13 cellular contexts compared by ENCODE assay signal in the genomic region with DNA sequence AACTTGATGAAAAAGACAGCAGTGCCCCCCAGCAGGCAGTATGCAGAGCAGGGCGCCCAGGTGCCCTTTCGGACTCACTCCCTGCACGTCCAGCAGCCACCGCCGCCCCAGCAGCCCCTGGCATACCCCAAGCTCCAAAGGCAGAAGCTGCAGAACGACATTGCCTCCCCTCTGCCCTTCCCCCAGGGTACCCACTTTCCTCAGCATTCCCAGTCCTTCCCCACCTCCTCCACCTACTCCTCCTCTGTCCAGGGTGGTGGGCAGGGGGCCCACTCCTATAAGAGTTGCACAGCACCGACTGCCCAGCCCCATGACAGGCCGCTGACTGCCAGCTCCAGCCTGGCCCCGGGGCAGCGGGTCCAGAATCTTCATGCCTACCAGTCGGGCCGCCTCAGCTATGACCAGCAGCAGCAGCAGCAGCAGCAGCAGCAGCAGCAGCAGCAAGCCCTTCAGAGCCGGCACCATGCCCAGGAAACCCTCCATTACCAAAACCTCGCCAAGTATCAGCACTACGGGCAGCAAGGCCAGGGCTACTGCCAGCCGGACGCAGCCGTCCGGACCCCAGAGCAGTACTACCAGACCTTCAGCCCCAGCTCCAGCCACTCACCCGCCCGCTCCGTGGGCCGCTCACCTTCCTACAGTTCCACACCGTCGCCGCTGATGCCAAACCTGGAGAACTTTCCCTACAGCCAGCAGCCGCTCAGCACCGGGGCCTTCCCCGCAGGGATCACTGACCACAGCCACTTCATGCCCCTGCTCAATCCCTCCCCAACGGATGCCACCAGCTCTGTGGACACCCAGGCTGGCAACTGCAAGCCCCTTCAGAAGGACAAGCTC. TPM values are rescaled to one million over a fixed set of nuclear protein-coding genes. Genes with fewer than 3 reads are reported as not detected.
DNase-seq lines count a peak whose midpoint lies in the region; TF ChIP-seq lines count a peak whose summit lies in the region.
"Had no signal": no experiment of that assay in that cellular context is flagged by ENCODE, and none has a peak within 500 bp of the region (broad histone marks: within the 10 kb centered on the region; RNA-seq: fewer than 3 reads in every experiment).

No MANE protein-coding gene starts in this region.

- peak overlapping the region; percentile 11 for H3K27ac ChIP-seq in stomach smooth muscle (ENCODE audit: low read length)
- H3K27ac ChIP-seq: epithelial cell of prostate, lower lobe of right lung, psoas muscle had no signal

- no peak overlapping the region for H3K4me3 ChIP-seq in stomach smooth muscle (ENCODE audit: low read length in 2 of 2)
- H3K4me3 ChIP-seq: lower lobe of right lung, psoas muscle had no signal

- H3K4me3 Mint-ChIP-seq in activated naive CD4-positive, alpha-beta T cell treated with anti-CD3 and anti-CD28 coated beads, Interleukin-2, amount 10 ng/mL, durations not matched to agents 7 days and 5 days = no peak overlapping the region
- H3K4me3 Mint-ChIP-seq in activated naive CD4-positive, alpha-beta T cell treated with anti-CD3 and anti-CD28 coated beads for 36 hours = no peak overlapping the region
- H3K4me3 Mint-ChIP-seq in brain = peak overlapping the region in 3 of 5 experiments; percentile 53 to 72 (median 65)

- no peaks in the 10 kb centered on the region for H3K27me3 ChIP-seq in stomach smooth muscle (ENCODE audit: control insufficient read depth in 1 of 2, insufficient read depth in 2 of 2, low read length in 2 of 2)

- peak overlapping the region; percentile 75 for H3K27ac Mint-ChIP-seq in activated naive CD4-positive, alpha-beta T cell treated with anti-CD3 and anti-CD28 coated beads, Interleukin-2, amount 10 ng/mL, durations not matched to agents 7 days and 5 days
- H3K27ac Mint-ChIP-seq in activated naive CD4-positive, alpha-beta T cell treated with anti-CD3 and anti-CD28 coated beads for 36 hours = no peak overlapping the region
- peak overlapping the region; percentile 33 to 99 (median 87) for H3K27ac Mint-ChIP-seq in brain

- in situ Hi-C loops in GM13976 (cut with MboI; ENCODE audit: low sequenced_read_pairs, unreplicated experiment) = no loop called here

- no peaks in the 10 kb centered on the region for H3K9me3 Mint-ChIP-seq in activated naive CD4-positive, alpha-beta T cell treated with anti-CD3 and anti-CD28 coated beads, Interleukin-2, amount 10 ng/mL, durations not matched to agents 7 days and 5 days
- no peaks in the 10 kb centered on the region for H3K9me3 Mint-ChIP-seq in activated naive CD4-positive, alpha-beta T cell treated with anti-CD3 and anti-CD28 coated beads for 36 hours
- no peaks in the 10 kb centered on the region for H3K9me3 Mint-ChIP-seq in brain

- H3K36me3 ChIP-seq in stomach smooth muscle (ENCODE audit: control insufficient read depth in 2 of 2, insufficient read depth in 2 of 2, low read length in 2 of 2) = peaks cover 0 to 20% of the 10 kb centered on the region in 2 donors

- no peak overlapping the region for H3K9ac ChIP-seq in stomach smooth muscle (ENCODE audit: low read length in 2 of 2)

- TF ChIP-seq CTCF in brain (conservative IDR thresholded peaks at IDR 0.05) (no peak), GM13976 (IDR thresholded peaks at IDR 0.05; ENCODE audit: borderline replicate concordance, control extremely low read depth, extremely low read depth, insufficient read depth, missing control alignments) (no peak)

- H3K27me3 Mint-ChIP-seq in activated naive CD4-positive, alpha-beta T cell treated with anti-CD3 and anti-CD28 coated beads, Interleukin-2, amount 10 ng/mL, durations not matched to agents 7 days and 5 days = no peaks in the 10 kb centered on the region
- H3K27me3 Mint-ChIP-seq in activated naive CD4-positive, alpha-beta T cell treated with anti-CD3 and anti-CD28 coated beads for 36 hours (ENCODE audit: low read depth) = no peaks in the 10 kb centered on the region
- no peaks in the 10 kb centered on the region for H3K27me3 Mint-ChIP-seq in brain

- CTCF ChIA-PET in activated naive CD4-positive, alpha-beta T cell treated with anti-CD3 and anti-CD28 coated beads, Interleukin-2, amount 10 ng/mL, durations not matched to agents 7 days and 5 days (lab: Charles Lee) = interaction anchor here (0.6 to 1.2 kb wide), 2 partner anchors 18 to 68 kb away, joined by 3 read pairs; no protein-coding TSS in a partner anchor
- CTCF ChIA-PET in activated naive CD4-positive, alpha-beta T cell treated with anti-CD3 and anti-CD28 coated beads for 36 hours (lab: Charles Lee) = interaction anchor here (0.6 to 1.0 kb wide), 4 partner anchors 19 to 126 kb away, joined by 3 to 6 read pairs (median 3); no protein-coding TSS in a partner anchor

- peaks cover 49% of the 10 kb centered on the region for H3K4me1 ChIP-seq in stomach smooth muscle (ENCODE audit: control insufficient read depth, insufficient read depth, low read length)

- no peak for DNase-seq in activated naive CD4-positive, alpha-beta T cell treated with anti-CD3 and anti-CD28 coated beads, Interleukin-2, amount 10 ng/mL, durations not matched to agents 7 days and 5 days
- no peak for DNase-seq in activated naive CD4-positive, alpha-beta T cell treated with anti-CD3 and anti-CD28 coated beads for 36 hours
- peak; percentile 42 for DNase-seq in medulla oblongata (ENCODE audit: extremely low spot score)
- DNase-seq in mesenteric fat pad (ENCODE audit: low spot score) = no peak
- DNase-seq in COLO668 (lab: John Stamatoyannopoulos, UW; ENCODE audit: unreplicated experiment) = no peak
- no peak for DNase-seq in GM13976 (ENCODE audit: low spot score)
- DNase-seq: DMS79 treated with DMSO at 0.1 percent for 48 hours, KG1, lower lobe of right lung had no signal

- H3K36me3 Mint-ChIP-seq in activated naive CD4-positive, alpha-beta T cell treated with anti-CD3 and anti-CD28 coated beads, Interleukin-2, amount 10 ng/mL, durations not matched to agents 7 days and 5 days = peaks cover 12% of the 10 kb centered on the region
- H3K36me3 Mint-ChIP-seq in activated naive CD4-positive, alpha-beta T cell treated with anti-CD3 and anti-CD28 coated beads for 36 hours (ENCODE audit: low read depth) = peaks cover 8% of the 10 kb centered on the region
- H3K36me3 Mint-ChIP-seq in brain = peaks cover 24% of the 10 kb centered on the region

- peaks cover 30% of the 10 kb centered on the region for H3K4me1 Mint-ChIP-seq in activated naive CD4-positive, alpha-beta T cell treated with anti-CD3 and anti-CD28 coated beads, Interleukin-2, amount 10 ng/mL, durations not matched to agents 7 days and 5 days
- H3K4me1 Mint-ChIP-seq in activated naive CD4-positive, alpha-beta T cell treated with anti-CD3 and anti-CD28 coated beads for 36 hours (ENCODE audit: low read depth) = peaks cover 20% of the 10 kb centered on the region
- peaks cover 60% of the 10 kb centered on the region for H3K4me1 Mint-ChIP-seq in brain

- intact Hi-C loops in activated naive CD4-positive, alpha-beta T cell treated with anti-CD3 and anti-CD28 coated beads for 36 hours (cut with micrococcal nuclease) = loop anchor here (2.0 kb wide), 3 partner anchors 41 to 65 kb away; no protein-coding TSS in a partner anchor

- H3K9me3 ChIP-seq in stomach smooth muscle (ENCODE audit: control insufficient read depth in 2 of 2, low read length in 2 of 2) = no peaks in the 10 kb centered on the region
- H3K9me3 ChIP-seq: lower lobe of right lung, psoas muscle had no signal

RNA-seq across cellular contexts. Expression of a gene that starts 43.2 kb away (rescaled TPM):
- total RNA-seq in activated naive CD4-positive, alpha-beta T cell treated with anti-CD3 and anti-CD28 coated beads for 36 hours = 10 to 100 TPM; 79.3 to 84.9 TPM
- polyA plus RNA-seq in brain (ENCODE audit: insufficient read depth, low read depth, low replicate concordance) = 39.4 TPM
- 39.9 TPM for total RNA-seq in mesenteric fat pad

Comparison
In these comparisons a context has a peak if more than half of its experiments do, and no peak if none do; other contexts are left out.
1. H3K4me3 Mint-ChIP-seq: peak in brain (3 of 5); none in activated naive CD4-positive, alpha-beta T cell treated with anti-CD3 and anti-CD28 coated beads, Interleukin-2, amount 10 ng/mL, durations not matched to agents 7 days and 5 days (single experiment) and activated naive CD4-positive, alpha-beta T cell treated with anti-CD3 and anti-CD28 coated beads for 36 hours (single experiment).